Comparison of ENCODE assay signal across 9 cellular contexts in genomic region chr1:32761253-32761877, GRCh38.
DNase-seq lines count a peak whose midpoint lies in the region; ATAC-seq and TF ChIP-seq lines count a peak whose summit lies in the region.
"Had no signal": no experiment of that assay in that cellular context is flagged by ENCODE, and none has a peak within 500 bp of the region (broad histone marks: within the 10 kb centered on the region; RNA-seq: fewer than 3 reads in every experiment).

No MANE protein-coding gene starts in this region.

- ATAC-seq in HG03095 (IDR thresholded peaks at IDR 0.05; ENCODE audit: unreplicated experiment) (no peak), HG03045 (IDR thresholded peaks at IDR 0.05; ENCODE audit: unreplicated experiment) (no peak)

- no peak overlapping the region for H3K27ac ChIP-seq in MM.1S (ENCODE audit: low read length)

- DNase-seq in NCI-H2171 treated with DMSO at 0.1 percent for 48 hours (lab: John Stamatoyannopoulos, UW) (peak; percentile 53), NCI-H2171 (lab: John Stamatoyannopoulos, UW) (no peak), RPMI8226 (peak; percentile 74), fibroblast of gingiva (ENCODE audit: low read depth) (peak; percentile 48), MM.1S (no peak)
- DNase-seq in stimulated activated CD4-positive, alpha-beta T cell treated with anti-CD3 and anti-CD28 coated beads, Interleukin-2, amount 100 ng/mL, for 4 hours (ENCODE audit: low read depth), result peak; percentile 18
- DNase-seq: DND-41 had no signal

- H3K4me2 ChIP-seq in MM.1S (ENCODE audit: low read depth, low read length), result no peak overlapping the region

- TF ChIP-seq CTCF in MM.1S (IDR thresholded peaks at IDR 0.05; ENCODE audit: low read length), result no peak

- H3K36me3 ChIP-seq in MM.1S (replicated peaks; ENCODE audit: insufficient read depth, low read length), result no peaks in the 10 kb centered on the region

- H3K9me2 ChIP-seq in MM.1S (replicated peaks; ENCODE audit: insufficient read depth, low read length), result no peaks in the 10 kb centered on the region

- 0 out of 2 replicates have a peak, but pooled peaks cover 3% of the 10 kb centered on the region for H3K4me1 ChIP-seq in MM.1S (ENCODE audit: low read length)

- no peaks in the 10 kb centered on the region for H3K9me3 ChIP-seq in MM.1S (replicated peaks; ENCODE audit: insufficient read depth, low read length)

- peaks cover 7% of the 10 kb centered on the region; the same call in 1 of the 2 replicates for H3K79me2 ChIP-seq in MM.1S (ENCODE audit: low read length)

- no peaks in the 10 kb centered on the region for H3K27me3 ChIP-seq in MM.1S (replicated peaks; ENCODE audit: insufficient read depth, low read length)

- no peak overlapping the region for H3K9ac ChIP-seq in MM.1S (ENCODE audit: low read length)

- no peaks in the 10 kb centered on the region for H4K20me1 ChIP-seq in MM.1S (ENCODE audit: insufficient read depth, low read length)

- H3F3A ChIP-seq in MM.1S (ENCODE audit: insufficient read depth, low read length), result no peaks in the 10 kb centered on the region

- no peak overlapping the region for H2AFZ ChIP-seq in MM.1S (ENCODE audit: low read length)

- H3K4me3 ChIP-seq in MM.1S (ENCODE audit: low read length), result no peak overlapping the region

Comparison
In these comparisons a context has a peak if more than half of its experiments do, and no peak if none do; other contexts are left out.
1. DNase-seq: peak in NCI-H2171 treated with DMSO at 0.1 percent for 48 hours (single experiment), RPMI8226 (single experiment), fibroblast of gingiva (single experiment) and stimulated activated CD4-positive, alpha-beta T cell treated with anti-CD3 and anti-CD28 coated beads, Interleukin-2, amount 100 ng/mL, for 4 hours (single experiment); none in NCI-H2171 (single experiment) and MM.1S (single experiment).